In the genomic region with DNA sequence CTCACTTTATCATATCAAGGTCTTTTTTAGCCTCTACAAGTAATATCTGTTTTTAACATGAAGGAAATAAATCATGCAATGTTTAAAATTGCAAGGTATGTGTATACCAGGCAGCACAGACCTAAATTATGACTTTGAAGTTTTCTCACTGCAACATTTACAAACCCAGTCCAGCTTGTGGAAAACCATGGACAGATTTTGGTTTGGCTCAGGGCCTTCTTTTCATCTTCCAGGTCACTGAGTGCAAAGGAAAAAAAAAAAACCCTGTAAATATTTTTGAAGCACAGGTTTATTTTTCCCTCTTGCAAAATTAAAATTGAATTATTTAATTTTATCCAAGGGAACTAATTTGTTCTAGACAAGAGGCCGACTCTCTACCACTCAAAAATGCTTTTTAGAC, we compare ENCODE assay signal across 27 cellular contexts. TPM values are rescaled to one million over a fixed set of nuclear protein-coding genes. Genes with fewer than 3 reads are reported as not detected.
"Had no signal": no experiment of that assay in that cellular context is flagged by ENCODE, and none has a peak within 500 bp of the region (broad histone marks: within the 10 kb centered on the region; RNA-seq: fewer than 3 reads in every experiment).

No MANE protein-coding gene starts in this region.

- DNase-seq: colonic mucosa; cortex of kidney; effector CD8-positive, alpha-beta T cell; effector memory CD8-positive, alpha-beta T cell; endodermal cell; erythroblast; esophagus squamous epithelium; foreskin fibroblast; foreskin melanocyte; gastrocnemius medialis; glutamatergic neuron; head of caudate nucleus; heart right ventricle; hippocampal formation; left cardiac atrium; left lung; left ventricle myocardium superior; lower lobe of right lung; mesenchymal stem cell; mucosa of descending colon had no signal

- ATAC-seq: effector memory CD8-positive, alpha-beta T cell; esophagus mucosa; gastrocnemius medialis; heart right ventricle; left cardiac atrium; left lung; left ventricle myocardium superior; lower lobe of right lung; mucosa of descending colon had no signal

- FAIRE-seq: endometrium, islet of Langerhans, keratinocyte had no signal

RNA-seq across cellular contexts. Expression of gene MGP, which starts 13.8 kb away (rescaled TPM):
- total RNA-seq: endodermal cell, myocyte had no signal

RNA-seq across cellular contexts. Expression of gene ART4, which starts 28.6 kb away (rescaled TPM):
- total RNA-seq: endodermal cell, kidney epithelial cell, myocyte had no signal

RNA-seq across cellular contexts. Expression of gene SMCO3, which starts 57.9 kb away (rescaled TPM):
- total RNA-seq: colonic mucosa, endodermal cell, esophagus mucosa, kidney epithelial cell, mesenteric fat pad, mucosa of descending colon, myocyte had no signal
